In genomic region chr2:129178356-129178755, GRCh38 we compare ENCODE assay signal across 14 cellular contexts.
DNase-seq lines count a peak whose midpoint lies in the region; ATAC-seq and TF ChIP-seq lines count a peak whose summit lies in the region.
"Had no signal": no experiment of that assay in that cellular context is flagged by ENCODE, and none has a peak within 500 bp of the region (broad histone marks: within the 10 kb centered on the region; RNA-seq: fewer than 3 reads in every experiment).

No MANE protein-coding gene starts in this region.

- no peak overlapping the region for H3K4me3 Mint-ChIP-seq in chondrocyte (ENCODE audit: unreplicated experiment)
- no peak overlapping the region for H3K4me3 Mint-ChIP-seq in stimulated activated memory B cell treated with anti-CD40 and anti-IgM and Interleukin-4, amounts not matched to agents 10 μg/mL and 1 μg/mL and 100 μg/mL, for 72 hours
- no peak overlapping the region for H3K4me3 Mint-ChIP-seq in activated T-cell treated with anti-CD3 and anti-CD28 coated beads, Interleukin-2, amount 50 U/mL, for 24 hours
- H3K4me3 Mint-ChIP-seq: activated CD4-positive, alpha-beta T cell treated with anti-CD3 and anti-CD28 coated beads, Interleukin-2, amount 10 ng/mL, durations not matched to agents 24 days and 14 days; H9 had no signal

- H3K9me3 Mint-ChIP-seq in chondrocyte (ENCODE audit: low read depth), result peaks cover 5% of the 10 kb centered on the region
- H3K9me3 Mint-ChIP-seq in stimulated activated memory B cell treated with anti-CD40 and anti-IgM and Interleukin-4, amounts not matched to agents 10 μg/mL and 1 μg/mL and 100 μg/mL, for 72 hours, result peaks cover 4% of the 10 kb centered on the region
- peaks cover 4% of the 10 kb centered on the region for H3K9me3 Mint-ChIP-seq in activated T-cell treated with anti-CD3 and anti-CD28 coated beads, Interleukin-2, amount 50 U/mL, for 24 hours
- H3K9me3 Mint-ChIP-seq: activated CD4-positive, alpha-beta T cell treated with anti-CD3 and anti-CD28 coated beads, Interleukin-2, amount 10 ng/mL, durations not matched to agents 24 days and 14 days had no signal

- no peak overlapping the region for H3K27ac ChIP-seq in right atrium auricular region
- H3K27ac ChIP-seq: SK-N-MC had no signal

- peak; percentile 32 for ATAC-seq in stimulated activated memory B cell treated with anti-CD40 and anti-IgM and Interleukin-4, amounts not matched to agents 10 μg/mL and 1 μg/mL and 100 μg/mL, for 72 hours
- ATAC-seq in GM19023 (IDR thresholded peaks at IDR 0.05; ENCODE audit: unreplicated experiment), result no peak
- ATAC-seq: activated naive CD4-positive, alpha-beta T cell treated with anti-CD3 and anti-CD28 coated beads, Interleukin-2, amount 50 U/mL, for 72 hours had no signal

- H3K4me3 ChIP-seq in MG63, result no peak overlapping the region
- H3K4me3 ChIP-seq in right atrium auricular region, result no peak overlapping the region
- H3K4me3 ChIP-seq: SK-N-MC had no signal

- H3K4me1 ChIP-seq in right atrium auricular region, result no peaks in the 10 kb centered on the region
- H3K4me1 ChIP-seq: BE2C had no signal

- H3K9me3 ChIP-seq in MG63, result no peaks in the 10 kb centered on the region; the same call in 1 of the 2 replicates
- no peaks in the 10 kb centered on the region for H3K9me3 ChIP-seq in right atrium auricular region
- H3K9me3 ChIP-seq: BE2C had no signal

- TF ChIP-seq CTCF in chondrocyte (IDR thresholded peaks at IDR 0.05), result no peak
- TF ChIP-seq CTCF in right atrium auricular region (IDR thresholded peaks at IDR 0.05), result no peak

- DNase-seq in MG63 (peak; percentile 94), chondrocyte (ENCODE audit: low spot score) (peak; percentile 63), right atrium auricular region (ENCODE audit: low spot score) (peak; percentile 77), GM19240 (ENCODE audit: insufficient read length, low spot score) (no peak)
- DNase-seq in activated T-cell treated with anti-CD3 and anti-CD28 coated beads, Interleukin-2, amount 50 U/mL, for 24 hours, result no peak
- DNase-seq: activated CD4-positive, alpha-beta T cell treated with anti-CD3 and anti-CD28 coated beads, Interleukin-2, amount 10 ng/mL, durations not matched to agents 24 days and 14 days; BE2C; GF-D8; H9; NCI-H146 had no signal

- no peak overlapping the region for H3K27ac Mint-ChIP-seq in chondrocyte (ENCODE audit: unreplicated experiment)
- no peak overlapping the region for H3K27ac Mint-ChIP-seq in stimulated activated memory B cell treated with anti-CD40 and anti-IgM and Interleukin-4, amounts not matched to agents 10 μg/mL and 1 μg/mL and 100 μg/mL, for 72 hours
- H3K27ac Mint-ChIP-seq in activated T-cell treated with anti-CD3 and anti-CD28 coated beads, Interleukin-2, amount 50 U/mL, for 24 hours, result no peak overlapping the region
- H3K27ac Mint-ChIP-seq: activated CD4-positive, alpha-beta T cell treated with anti-CD3 and anti-CD28 coated beads, Interleukin-2, amount 10 ng/mL, durations not matched to agents 24 days and 14 days; activated naive CD4-positive, alpha-beta T cell treated with anti-CD3 and anti-CD28 coated beads, Interleukin-2, amount 50 U/mL, for 72 hours; H9 had no signal

- peaks cover 2% of the 10 kb centered on the region for H3K36me3 Mint-ChIP-seq in chondrocyte (ENCODE audit: low read depth)
- H3K36me3 Mint-ChIP-seq in stimulated activated memory B cell treated with anti-CD40 and anti-IgM and Interleukin-4, amounts not matched to agents 10 μg/mL and 1 μg/mL and 100 μg/mL, for 72 hours, result no peaks in the 10 kb centered on the region
- no peaks in the 10 kb centered on the region for H3K36me3 Mint-ChIP-seq in activated T-cell treated with anti-CD3 and anti-CD28 coated beads, Interleukin-2, amount 50 U/mL, for 24 hours (ENCODE audit: low read depth)
- H3K36me3 Mint-ChIP-seq: activated naive CD4-positive, alpha-beta T cell treated with anti-CD3 and anti-CD28 coated beads, Interleukin-2, amount 50 U/mL, for 72 hours had no signal

- H3K36me3 ChIP-seq in MG63 (no peaks in the 10 kb centered on the region), right atrium auricular region (no peaks in the 10 kb centered on the region)
- H3K36me3 ChIP-seq: BE2C had no signal

- H3K27me3 Mint-ChIP-seq in chondrocyte (ENCODE audit: low read depth), result peaks cover 16% of the 10 kb centered on the region
- no peaks in the 10 kb centered on the region for H3K27me3 Mint-ChIP-seq in stimulated activated memory B cell treated with anti-CD40 and anti-IgM and Interleukin-4, amounts not matched to agents 10 μg/mL and 1 μg/mL and 100 μg/mL, for 72 hours
- no peaks in the 10 kb centered on the region for H3K27me3 Mint-ChIP-seq in activated T-cell treated with anti-CD3 and anti-CD28 coated beads, Interleukin-2, amount 50 U/mL, for 24 hours

- H3K27me3 ChIP-seq in MG63 (0 out of 2 replicates have a peak, but pooled peaks cover 3% of the 10 kb centered on the region), right atrium auricular region (no peaks in the 10 kb centered on the region)
- H3K27me3 ChIP-seq: BE2C had no signal

- H3K4me1 Mint-ChIP-seq in chondrocyte (ENCODE audit: low read depth), result no peaks in the 10 kb centered on the region
- H3K4me1 Mint-ChIP-seq in stimulated activated memory B cell treated with anti-CD40 and anti-IgM and Interleukin-4, amounts not matched to agents 10 μg/mL and 1 μg/mL and 100 μg/mL, for 72 hours, result no peaks in the 10 kb centered on the region
- no peaks in the 10 kb centered on the region for H3K4me1 Mint-ChIP-seq in activated T-cell treated with anti-CD3 and anti-CD28 coated beads, Interleukin-2, amount 50 U/mL, for 24 hours (ENCODE audit: low read depth)
- H3K4me1 Mint-ChIP-seq: activated CD4-positive, alpha-beta T cell treated with anti-CD3 and anti-CD28 coated beads, Interleukin-2, amount 10 ng/mL, durations not matched to agents 24 days and 14 days had no signal

Comparison
In these comparisons a context has a peak if more than half of its experiments do, and no peak if none do; other contexts are left out.
1. DNase-seq: peak in MG63 (single experiment), chondrocyte (single experiment) and right atrium auricular region (single experiment); none in activated T-cell treated with anti-CD3 and anti-CD28 coated beads, Interleukin-2, amount 50 U/mL, for 24 hours (single experiment) and GM19240 (single experiment).